8 cellular contexts compared by ENCODE assay signal in genomic region chr9:91771027-91771426, GRCh38.
DNase-seq lines count a peak whose midpoint lies in the region; ATAC-seq and TF ChIP-seq lines count a peak whose summit lies in the region.

No MANE protein-coding gene starts in this region.

- DNase-seq in AG20443 (ENCODE audit: low spot score) (peak; percentile 94), MV-4-11 (lab: John Stamatoyannopoulos, UW) (peak; percentile 62), coronary artery (ENCODE audit: low spot score) (no peak), mesothelial cell of epicardium (ENCODE audit: low spot score in 2 of 2, unreplicated experiment in 2 of 2) (no peak), GM20000 (ENCODE audit: low spot score) (no peak)
- DNase-seq in activated effector memory CD4-positive, alpha-beta T cell treated with anti-CD3 and anti-CD28 coated beads, Interleukin-2, amount 50 U/mL, for 16 hours: no peak

- ATAC-seq in HG02759 (IDR thresholded peaks at IDR 0.05; ENCODE audit: unreplicated experiment) (no peak), HG03439 (IDR thresholded peaks at IDR 0.05; ENCODE audit: unreplicated experiment) (no peak)

- H3K27ac Mint-ChIP-seq in mesothelial cell of epicardium: peak overlapping the region; percentile 57

- peaks cover 7% of the 10 kb centered on the region for H3K36me3 Mint-ChIP-seq in mesothelial cell of epicardium

- H3K27me3 Mint-ChIP-seq in mesothelial cell of epicardium (ENCODE audit: low read depth): no peaks in the 10 kb centered on the region

- peaks cover under 1% of the 10 kb centered on the region for H3K9me3 Mint-ChIP-seq in mesothelial cell of epicardium

- TF ChIP-seq CTCF in coronary artery (IDR thresholded peaks at IDR 0.05) (no peak), mesothelial cell of epicardium (IDR thresholded peaks at IDR 0.05; ENCODE audit: unreplicated experiment) (no peak), GM20000 (IDR thresholded peaks at IDR 0.05; ENCODE audit: extremely low read depth, missing control alignments) (no peak)

- no peak overlapping the region for H3K4me3 Mint-ChIP-seq in mesothelial cell of epicardium

- no peak overlapping the region for H3K27ac ChIP-seq in coronary artery

- peak overlapping the region; percentile 3 for H3K4me3 ChIP-seq in coronary artery

- H3K4me1 Mint-ChIP-seq in mesothelial cell of epicardium: peaks cover 49% of the 10 kb centered on the region

Comparison
In these comparisons a context has a peak if more than half of its experiments do, and no peak if none do; other contexts are left out.
1. DNase-seq: peak in AG20443 (single experiment) and MV-4-11 (single experiment); none in coronary artery (single experiment), mesothelial cell of epicardium (0 of 2), activated effector memory CD4-positive, alpha-beta T cell treated with anti-CD3 and anti-CD28 coated beads, Interleukin-2, amount 50 U/mL, for 16 hours (single experiment) and GM20000 (single experiment).